30 cellular contexts compared by ENCODE assay signal in genomic region chr3:175554761-175555160, GRCh38.
"Had no signal": no experiment of that assay in that cellular context is flagged by ENCODE, and none has a peak within 500 bp of the region (broad histone marks: within the 10 kb centered on the region; RNA-seq: fewer than 3 reads in every experiment).

No MANE protein-coding gene starts in this region.

- DNase-seq: activated effector memory CD4-positive, alpha-beta T cell treated with anti-CD3 and anti-CD28 coated beads, Interleukin-2, amount 50 U/mL, for 16 hours; activated effector memory CD4-positive, alpha-beta T cell treated with Interleukin-2 at 50 U/mL for 16 hours; activated gamma-delta T cell; activated gamma-delta T cell treated with Interleukin-2 at 50 U/mL for 16 hours; activated naive CD4-positive, alpha-beta T cell; activated naive CD4-positive, alpha-beta T cell treated with anti-CD3 and anti-CD28 coated beads for 36 hours; activated naive CD4-positive, alpha-beta T cell treated with anti-CD3 and anti-CD28 coated beads, Interleukin-2, amount 10 ng/mL, durations not matched to agents 7 days and 5 days; activated naive CD4-positive, alpha-beta T cell treated with anti-CD3 and anti-CD28 coated beads, Interleukin-2, amount 50 U/mL, for 16 hours; activated naive CD4-positive, alpha-beta T cell treated with Interleukin-2 at 50 U/mL for 16 hours; activated naive CD8-positive, alpha-beta T cell treated with anti-CD3 and anti-CD28 coated beads for 36 hours; activated naive CD8-positive, alpha-beta T cell treated with anti-CD3 and anti-CD28 coated beads, Interleukin-2, amount 10 ng/mL, durations not matched to agents 7 days and 5 days; activated naive CD8-positive, alpha-beta T cell treated with anti-CD3 and anti-CD28 coated beads, Interleukin-2, amount 50 U/mL, for 24 hours; activated T-cell treated with anti-CD3 and anti-CD28 coated beads, Interleukin-2, amount 50 U/mL, for 4 hours; activated T-cell treated with anti-CD3 and anti-CD28 coated beads, Interleukin-2, amount 50 U/mL, for 48 hours; activated T-cell treated with anti-CD3 and anti-CD28 coated beads, Interleukin-2, amount 50 U/mL, for 72 hours; adrenal gland; amniotic stem cell; amygdala; anterior cingulate cortex; aorta; body of pancreas; brain microvascular endothelial cell; caudate nucleus; central memory CD4-positive, alpha-beta T cell; cerebellar nuclear complex had no signal

- H3K27ac ChIP-seq: adrenal gland, ascending aorta, body of pancreas, brain microvascular endothelial cell, breast epithelium, cardiac muscle cell had no signal

- ATAC-seq: activated naive CD4-positive, alpha-beta T cell treated with anti-CD3 and anti-CD28 coated beads, Interleukin-2, amount 50 U/mL, for 72 hours; activated naive CD8-positive, alpha-beta T cell treated with anti-CD3 and anti-CD28 coated beads, Interleukin-2, amount 50 U/mL, for 24 hours; activated T-cell treated with anti-CD3 and anti-CD28 coated beads, Interleukin-2, amount 50 U/mL, for 4 hours; activated T-cell treated with anti-CD3 and anti-CD28 coated beads, Interleukin-2, amount 50 U/mL, for 72 hours; activated T-helper 17 cell treated with anti-CD3 and anti-CD28 coated beads, Interleukin-2, amount 50 U/mL, for 72 hours; body of pancreas had no signal

- H3K4me3 ChIP-seq: adrenal gland, ascending aorta, body of pancreas, breast epithelium, cardiac muscle cell had no signal
